Comparison of ENCODE assay signal across 9 cellular contexts in genomic region chr1:89855413-89856123, GRCh38. TPM values are rescaled to one million over a fixed set of nuclear protein-coding genes. Genes with fewer than 3 reads are reported as not detected.
DNase-seq lines count a peak whose midpoint lies in the region; ATAC-seq, FAIRE-seq and TF ChIP-seq lines count a peak whose summit lies in the region.
"Had no signal": no experiment of that assay in that cellular context is flagged by ENCODE, and none has a peak within 500 bp of the region (broad histone marks: within the 10 kb centered on the region; RNA-seq: fewer than 3 reads in every experiment).

No MANE protein-coding gene starts in this region.

- no peak for TF ChIP-seq POLR2A in esophagus squamous epithelium (IDR thresholded peaks at IDR 0.05)

- H3K9me3 ChIP-seq in esophagus squamous epithelium, result no peaks in the 10 kb centered on the region

- H3K36me3 ChIP-seq in esophagus squamous epithelium, result no peaks in the 10 kb centered on the region

- peaks cover 0 to 15% (median 5%) of the 10 kb centered on the region in 3 donors for H3K4me1 ChIP-seq in esophagus squamous epithelium

- TF ChIP-seq CTCF in AG10803 (conservative IDR thresholded peaks at IDR 0.05; ENCODE audit: low read length) (no peak), cardiac fibroblast (IDR thresholded peaks at IDR 0.05; ENCODE audit: low read depth, low read length) (no peak), esophagus squamous epithelium (IDR thresholded peaks at IDR 0.05) (no peak)

- DNase-seq in AG10803 (ENCODE audit: low read depth) (peak; percentile 68), cardiac fibroblast (ENCODE audit: low read depth in 2 of 2) (peak; percentile 64 to 84), frontal cortex (ENCODE audit: low spot score in 2 of 2) (no peak), sciatic nerve (ENCODE audit: low spot score) (no peak), esophagus squamous epithelium (lab: John Stamatoyannopoulos, UW) (no peak), NCI-H524 (lab: John Stamatoyannopoulos, UW) (no peak)
- DNase-seq: activated effector memory CD4-positive, alpha-beta T cell treated with Interleukin-2 at 50 U/mL for 16 hours had no signal

- peak overlapping the region in 1 of 4 donors; percentile 31 for H3K27ac ChIP-seq in esophagus squamous epithelium

- 21 to 29% methylated on average over 2 of the region's 2 CpGs for WGBS in esophagus squamous epithelium, 2 donors

- intact Hi-C loops in sciatic nerve (cut with DNase I), result no loop called here
- intact Hi-C loops in esophagus squamous epithelium (cut with DNase I), result no loop called here

- peak; percentile 77 for ATAC-seq in GM19372 (IDR thresholded peaks at IDR 0.05; ENCODE audit: low read depth, unreplicated experiment)
- peak; percentile 78 for ATAC-seq in HG03439 (IDR thresholded peaks at IDR 0.05; ENCODE audit: unreplicated experiment)
- ATAC-seq in sciatic nerve, result no peak

- H3K4me3 ChIP-seq in AG10803 (ENCODE audit: low read length) (peak overlapping the region; percentile 6; the same call in 1 of the 2 replicates), cardiac fibroblast (replicated peaks in 1 of 2; ENCODE audit: low read depth in 2 of 2, low read length in 2 of 2) (peak overlapping the region in 1 of 2 donors; percentile 6), esophagus squamous epithelium (no peak overlapping the region)

- no peaks in the 10 kb centered on the region for H3K27me3 ChIP-seq in esophagus squamous epithelium

- FAIRE-seq in frontal cortex (lab: Jason Lieb, UNC), result no peak

RNA-seq across cellular contexts. Expression of gene LRRC8D, which starts 34.7 kb away (rescaled TPM):
- total RNA-seq in frontal cortex (31.4 TPM), sciatic nerve (24.2 TPM), esophagus squamous epithelium (10 to 100 TPM in 3 of 4 donors, 1 to 10 TPM in 1; 8.7 to 19.1 (median 10.9) TPM)

Comparison
In these comparisons a context has a peak if more than half of its experiments do, and no peak if none do; other contexts are left out.
1. DNase-seq: peak in AG10803 (single experiment) and cardiac fibroblast (2 of 2); none in frontal cortex (0 of 2), sciatic nerve (single experiment), esophagus squamous epithelium (single experiment) and NCI-H524 (0 of 2).